In the genomic region with DNA sequence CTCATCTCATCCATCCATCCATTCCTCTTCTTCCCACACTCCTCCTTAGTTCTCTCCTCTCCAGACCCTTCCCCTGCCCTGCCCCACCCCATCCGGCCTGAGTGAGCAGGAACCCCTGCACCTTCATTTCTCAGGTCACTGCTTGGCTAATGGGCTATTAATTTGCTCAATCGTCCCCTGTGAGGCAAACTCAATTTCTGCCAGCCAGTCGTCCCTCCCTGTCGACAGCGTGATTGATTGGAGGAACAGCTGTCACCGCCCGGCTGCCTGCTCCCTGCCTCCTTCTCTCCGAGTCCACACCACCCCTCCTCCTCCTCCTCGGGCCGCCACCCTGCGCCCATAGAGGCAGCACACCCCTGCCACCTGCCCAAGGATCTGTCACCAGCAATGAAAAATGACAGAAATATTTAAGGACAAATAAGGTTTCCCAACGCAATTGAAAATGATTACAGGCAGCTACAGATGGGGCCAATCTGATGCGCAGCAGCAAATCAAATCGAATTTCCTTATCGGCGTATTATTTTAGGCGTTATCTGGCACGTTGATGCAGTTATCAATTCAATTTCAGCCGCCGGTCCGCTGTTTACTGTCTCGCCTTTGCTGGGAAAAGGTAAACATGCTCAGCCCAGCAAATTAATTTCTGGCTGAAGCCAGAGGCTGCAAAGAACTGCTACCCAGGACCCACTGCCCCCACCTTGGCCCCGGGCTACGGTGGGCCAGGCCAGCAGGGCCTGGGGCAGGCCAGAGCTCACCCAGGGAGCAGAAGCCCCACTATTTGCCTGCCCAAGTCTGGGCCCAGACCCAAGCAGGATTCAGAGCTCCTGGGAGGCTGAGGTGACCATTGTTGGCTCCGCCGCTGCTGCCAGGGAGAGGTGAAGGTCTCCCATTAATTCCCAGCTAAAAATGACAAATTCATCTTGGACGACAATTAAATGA, we compare ENCODE assay signal across 16 cellular contexts.
DNase-seq lines count a peak whose midpoint lies in the region; ATAC-seq and TF ChIP-seq lines count a peak whose summit lies in the region.
"Had no signal": no experiment of that assay in that cellular context is flagged by ENCODE, and none has a peak within 500 bp of the region (broad histone marks: within the 10 kb centered on the region; RNA-seq: fewer than 3 reads in every experiment).

No MANE protein-coding gene starts in this region.

- 58 to 61% methylated on average over 18 to 19 of the region's 27 CpGs for WGBS in esophagus squamous epithelium, 2 donors

- H3K9me3 ChIP-seq in esophagus squamous epithelium = no peaks in the 10 kb centered on the region
- H3K9me3 ChIP-seq: Caco-2, colonic mucosa, esophagus muscularis mucosa, left ventricle myocardium inferior had no signal

- no peak for ATAC-seq in GM21381 (IDR thresholded peaks at IDR 0.05; ENCODE audit: unreplicated experiment)
- ATAC-seq: activated T-cell treated with anti-CD3 and anti-CD28 coated beads, Interleukin-2, amount 50 U/mL, for 72 hours had no signal

- TF ChIP-seq POLR2A in esophagus squamous epithelium (IDR thresholded peaks at IDR 0.05) = no peak

- no peaks in the 10 kb centered on the region for H3K36me3 ChIP-seq in esophagus squamous epithelium
- H3K36me3 ChIP-seq: colonic mucosa, esophagus muscularis mucosa, left ventricle myocardium inferior had no signal

- intact Hi-C loops in esophagus squamous epithelium (cut with DNase I) = no loop called here

- peak; percentile 39 to 59 for DNase-seq in NCI-H187 (lab: John Stamatoyannopoulos, UW)
- no peak for DNase-seq in NCI-H187 treated with DMSO at 0.1 percent for 48 hours (lab: John Stamatoyannopoulos, UW)
- peak; percentile 35 for DNase-seq in NCI-H748 treated with DMSO at 0.1 percent for 48 hours (lab: John Stamatoyannopoulos, UW)
- no peak for DNase-seq in COLO829 (ENCODE audit: low spot score)
- DNase-seq in esophagus squamous epithelium (lab: John Stamatoyannopoulos, UW) = no peak
- DNase-seq in activated gamma-delta T cell treated with Interleukin-2 at 50 U/mL for 16 hours = no peak
- DNase-seq: activated CD4-positive, alpha-beta T cell treated with anti-CD3 and anti-CD28 coated beads, Interleukin-2, amount 10 ng/mL, durations not matched to agents 24 days and 14 days; activated T-cell treated with anti-CD3 and anti-CD28 coated beads, Interleukin-2, amount 50 U/mL, for 72 hours; Caco-2; left ventricle myocardium inferior; NCI-H1930 had no signal

- H3K27ac ChIP-seq in layer of hippocampus (ENCODE audit: low read depth, low read length) = peak overlapping the region; percentile 2
- no peak overlapping the region for H3K27ac ChIP-seq in esophagus squamous epithelium
- H3K27ac ChIP-seq: colonic mucosa, esophagus muscularis mucosa, left ventricle myocardium inferior, skin epidermis had no signal

- TF ChIP-seq CTCF in esophagus squamous epithelium (IDR thresholded peaks at IDR 0.05) = no peak

- no peak overlapping the region for H3K4me3 ChIP-seq in esophagus squamous epithelium
- H3K4me3 ChIP-seq: colonic mucosa, esophagus muscularis mucosa, left ventricle myocardium inferior, skin epidermis had no signal

- no peaks in the 10 kb centered on the region for H3K27me3 ChIP-seq in layer of hippocampus (ENCODE audit: control insufficient read depth, insufficient read depth, low read length)
- H3K27me3 ChIP-seq in esophagus squamous epithelium = peaks cover 0 to 83% (median 0%) of the 10 kb centered on the region in 4 donors
- H3K27me3 ChIP-seq: colonic mucosa had no signal

- no peaks in the 10 kb centered on the region for H3K4me1 ChIP-seq in esophagus squamous epithelium
- H3K4me1 ChIP-seq: Caco-2, esophagus muscularis mucosa, left ventricle myocardium inferior had no signal

Comparison
In these comparisons a context has a peak if more than half of its experiments do, and no peak if none do; other contexts are left out.
1. DNase-seq: peak in NCI-H187 (2 of 2) and NCI-H748 treated with DMSO at 0.1 percent for 48 hours (single experiment); none in NCI-H187 treated with DMSO at 0.1 percent for 48 hours (single experiment), COLO829 (single experiment), esophagus squamous epithelium (single experiment) and activated gamma-delta T cell treated with Interleukin-2 at 50 U/mL for 16 hours (single experiment).